Comparison of ENCODE assay signal across 1 cellular context in the genomic region with DNA sequence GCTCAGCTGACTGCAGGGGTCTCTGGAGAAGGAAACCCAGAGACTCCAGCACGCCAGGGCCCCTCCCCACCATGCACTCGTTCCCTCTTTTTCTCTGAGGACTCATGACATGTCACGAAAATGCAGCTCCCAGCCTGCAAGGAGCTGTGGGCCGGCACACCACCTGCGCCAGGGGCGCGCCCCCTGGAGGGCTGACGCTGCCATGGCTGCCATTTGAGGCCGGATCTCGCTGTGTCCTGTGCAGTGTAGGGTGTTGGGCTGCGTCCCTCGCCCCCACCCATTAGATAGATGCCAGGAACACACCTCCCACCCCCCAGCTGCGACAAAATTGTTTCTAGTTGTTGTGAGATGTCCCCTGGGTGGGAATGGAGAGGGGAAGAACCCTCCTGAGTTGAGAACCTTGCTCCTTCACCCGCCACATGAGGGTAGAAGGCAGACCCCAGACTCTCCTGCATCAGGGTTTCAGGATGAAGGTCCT.
TF ChIP-seq lines count a peak whose summit lies in the region.

No MANE protein-coding gene starts in this region.

TF ChIP-seq in HepG2, 621 proteins besides CTCF, POLR2A, EP300 and RAD21 (continued from another document and continues in another):
- TF ChIP-seq JUN (CRISPR knock-in tag; IDR thresholded peaks at IDR 0.05) (no peak), BHLHE40 (IDR thresholded peaks at IDR 0.05; ENCODE audit: low read length) (peak; percentile 49; the same call in 1 of the 2 replicates), ZFP36L1 (CRISPR knock-in tag; IDR thresholded peaks at IDR 0.05) (no peak), SRY (CRISPR knock-in tag; IDR thresholded peaks at IDR 0.05) (0 out of 2 replicates have a peak, but pooled peaks have one; percentile 28), ZBTB42 (CRISPR knock-in tag; IDR thresholded peaks at IDR 0.05) (no peak), TEAD3 (CRISPR knock-in tag; optimal IDR thresholded peaks at IDR 0.05; ENCODE audit: borderline replicate concordance) (peak; percentile 24), ZFX (CRISPR knock-in tag; IDR thresholded peaks at IDR 0.05; ENCODE audit: low read depth) (peak; percentile 32; the same call in 1 of the 2 replicates), TGIF2 (CRISPR knock-in tag; IDR thresholded peaks at IDR 0.05) (0 out of 2 replicates have a peak, but pooled peaks have one; percentile 27), TRIM24 (CRISPR knock-in tag; IDR thresholded peaks at IDR 0.05) (no peak), MAF1 (CRISPR knock-in tag; IDR thresholded peaks at IDR 0.05; ENCODE audit: borderline replicate concordance) (no peak), MEIS1 (CRISPR knock-in tag; IDR thresholded peaks at IDR 0.05; ENCODE audit: borderline replicate concordance) (0 out of 2 replicates have a peak, but pooled peaks have one; percentile 41), AGO2 (optimal IDR thresholded peaks at IDR 0.05; ENCODE audit: low read depth, low read length) (peak; percentile 88), FOXA1 (IDR thresholded peaks at IDR 0.05) (no peak), FOXA1 (CRISPR knock-in tag; IDR thresholded peaks at IDR 0.05) (peak; percentile 36; the same call in 1 of the 2 replicates), ZNF782 (CRISPR knock-in tag; IDR thresholded peaks at IDR 0.05; ENCODE audit: borderline replicate concordance) (no peak), NRL (CRISPR knock-in tag; IDR thresholded peaks at IDR 0.05; ENCODE audit: borderline replicate concordance) (no peak), ZNF589 (CRISPR knock-in tag; conservative IDR thresholded peaks at IDR 0.05) (no peak), MED13 (CRISPR knock-in tag; IDR thresholded peaks at IDR 0.05) (no peak), HOXA3 (CRISPR knock-in tag; IDR thresholded peaks at IDR 0.05) (peak; percentile 69; the same call in 1 of the 2 replicates), STAG1 (CRISPR knock-in tag; IDR thresholded peaks at IDR 0.05) (peak; percentile 71), ZNF766 (CRISPR knock-in tag; IDR thresholded peaks at IDR 0.05; ENCODE audit: borderline replicate concordance) (peak; percentile 32; the same call in 1 of the 2 replicates), NFATC3 (CRISPR knock-in tag; IDR thresholded peaks at IDR 0.05) (no peak), ZNF326 (CRISPR knock-in tag; IDR thresholded peaks at IDR 0.05; ENCODE audit: borderline replicate concordance) (no peak), SSRP1 (CRISPR knock-in tag; IDR thresholded peaks at IDR 0.05) (0 out of 2 replicates have a peak, but pooled peaks have one; percentile 34), ZNF331 (CRISPR knock-in tag; IDR thresholded peaks at IDR 0.05) (peak; percentile 31; the same call in 1 of the 2 replicates)
- TF ChIP-seq, protein P1, sequence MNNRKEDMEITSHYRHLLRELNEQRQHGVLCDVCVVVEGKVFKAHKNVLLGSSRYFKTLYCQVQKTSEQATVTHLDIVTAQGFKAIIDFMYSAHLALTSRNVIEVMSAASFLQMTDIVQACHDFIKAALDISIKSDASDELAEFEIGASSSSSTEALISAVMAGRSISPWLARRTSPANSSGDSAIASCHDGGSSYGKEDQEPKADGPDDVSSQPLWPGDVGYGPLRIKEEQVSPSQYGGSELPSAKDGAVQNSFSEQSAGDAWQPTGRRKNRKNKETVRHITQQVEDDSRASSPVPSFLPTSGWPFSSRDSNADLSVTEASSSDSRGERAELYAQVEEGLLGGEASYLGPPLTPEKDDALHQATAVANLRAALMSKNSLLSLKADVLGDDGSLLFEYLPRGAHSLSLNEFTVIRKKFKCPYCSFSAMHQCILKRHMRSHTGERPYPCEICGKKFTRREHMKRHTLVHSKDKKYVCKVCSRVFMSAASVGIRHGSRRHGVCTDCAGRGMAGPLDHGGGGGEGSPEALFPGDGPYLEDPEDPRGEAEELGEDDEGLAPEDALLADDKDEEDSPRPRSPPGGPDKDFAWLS (CRISPR knock-in tag; IDR thresholded peaks at IDR 0.05; ENCODE audit: borderline replicate concordance), result peak; percentile 50; the same call in 1 of the 2 replicates
- TF ChIP-seq, protein P2, sequence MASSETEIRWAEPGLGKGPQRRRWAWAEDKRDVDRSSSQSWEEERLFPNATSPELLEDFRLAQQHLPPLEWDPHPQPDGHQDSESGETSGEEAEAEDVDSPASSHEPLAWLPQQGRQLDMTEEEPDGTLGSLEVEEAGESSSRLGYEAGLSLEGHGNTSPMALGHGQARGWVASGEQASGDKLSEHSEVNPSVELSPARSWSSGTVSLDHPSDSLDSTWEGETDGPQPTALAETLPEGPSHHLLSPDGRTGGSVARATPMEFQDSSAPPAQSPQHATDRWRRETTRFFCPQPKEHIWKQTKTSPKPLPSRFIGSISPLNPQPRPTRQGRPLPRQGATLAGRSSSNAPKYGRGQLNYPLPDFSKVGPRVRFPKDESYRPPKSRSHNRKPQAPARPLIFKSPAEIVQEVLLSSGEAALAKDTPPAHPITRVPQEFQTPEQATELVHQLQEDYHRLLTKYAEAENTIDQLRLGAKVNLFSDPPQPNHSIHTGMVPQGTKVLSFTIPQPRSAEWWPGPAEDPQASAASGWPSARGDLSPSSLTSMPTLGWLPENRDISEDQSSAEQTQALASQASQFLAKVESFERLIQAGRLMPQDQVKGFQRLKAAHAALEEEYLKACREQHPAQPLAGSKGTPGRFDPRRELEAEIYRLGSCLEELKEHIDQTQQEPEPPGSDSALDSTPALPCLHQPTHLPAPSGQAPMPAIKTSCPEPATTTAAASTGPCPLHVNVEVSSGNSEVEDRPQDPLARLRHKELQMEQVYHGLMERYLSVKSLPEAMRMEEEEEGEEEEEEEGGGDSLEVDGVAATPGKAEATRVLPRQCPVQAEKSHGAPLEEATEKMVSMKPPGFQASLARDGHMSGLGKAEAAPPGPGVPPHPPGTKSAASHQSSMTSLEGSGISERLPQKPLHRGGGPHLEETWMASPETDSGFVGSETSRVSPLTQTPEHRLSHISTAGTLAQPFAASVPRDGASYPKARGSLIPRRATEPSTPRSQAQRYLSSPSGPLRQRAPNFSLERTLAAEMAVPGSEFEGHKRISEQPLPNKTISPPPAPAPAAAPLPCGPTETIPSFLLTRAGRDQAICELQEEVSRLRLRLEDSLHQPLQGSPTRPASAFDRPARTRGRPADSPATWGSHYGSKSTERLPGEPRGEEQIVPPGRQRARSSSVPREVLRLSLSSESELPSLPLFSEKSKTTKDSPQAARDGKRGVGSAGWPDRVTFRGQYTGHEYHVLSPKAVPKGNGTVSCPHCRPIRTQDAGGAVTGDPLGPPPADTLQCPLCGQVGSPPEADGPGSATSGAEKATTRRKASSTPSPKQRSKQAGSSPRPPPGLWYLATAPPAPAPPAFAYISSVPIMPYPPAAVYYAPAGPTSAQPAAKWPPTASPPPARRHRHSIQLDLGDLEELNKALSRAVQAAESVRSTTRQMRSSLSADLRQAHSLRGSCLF (CRISPR knock-in tag; IDR thresholded peaks at IDR 0.05; ENCODE audit: borderline replicate concordance), result no peak
- TF ChIP-seq, protein P3, sequence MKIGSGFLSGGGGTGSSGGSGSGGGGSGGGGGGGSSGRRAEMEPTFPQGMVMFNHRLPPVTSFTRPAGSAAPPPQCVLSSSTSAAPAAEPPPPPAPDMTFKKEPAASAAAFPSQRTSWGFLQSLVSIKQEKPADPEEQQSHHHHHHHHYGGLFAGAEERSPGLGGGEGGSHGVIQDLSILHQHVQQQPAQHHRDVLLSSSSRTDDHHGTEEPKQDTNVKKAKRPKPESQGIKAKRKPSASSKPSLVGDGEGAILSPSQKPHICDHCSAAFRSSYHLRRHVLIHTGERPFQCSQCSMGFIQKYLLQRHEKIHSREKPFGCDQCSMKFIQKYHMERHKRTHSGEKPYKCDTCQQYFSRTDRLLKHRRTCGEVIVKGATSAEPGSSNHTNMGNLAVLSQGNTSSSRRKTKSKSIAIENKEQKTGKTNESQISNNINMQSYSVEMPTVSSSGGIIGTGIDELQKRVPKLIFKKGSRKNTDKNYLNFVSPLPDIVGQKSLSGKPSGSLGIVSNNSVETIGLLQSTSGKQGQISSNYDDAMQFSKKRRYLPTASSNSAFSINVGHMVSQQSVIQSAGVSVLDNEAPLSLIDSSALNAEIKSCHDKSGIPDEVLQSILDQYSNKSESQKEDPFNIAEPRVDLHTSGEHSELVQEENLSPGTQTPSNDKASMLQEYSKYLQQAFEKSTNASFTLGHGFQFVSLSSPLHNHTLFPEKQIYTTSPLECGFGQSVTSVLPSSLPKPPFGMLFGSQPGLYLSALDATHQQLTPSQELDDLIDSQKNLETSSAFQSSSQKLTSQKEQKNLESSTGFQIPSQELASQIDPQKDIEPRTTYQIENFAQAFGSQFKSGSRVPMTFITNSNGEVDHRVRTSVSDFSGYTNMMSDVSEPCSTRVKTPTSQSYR (CRISPR knock-in tag; IDR thresholded peaks at IDR 0.05; ENCODE audit: borderline replicate concordance), result peak; percentile 16; the same call in 1 of the 2 replicates
- TF ChIP-seq, protein P4, sequence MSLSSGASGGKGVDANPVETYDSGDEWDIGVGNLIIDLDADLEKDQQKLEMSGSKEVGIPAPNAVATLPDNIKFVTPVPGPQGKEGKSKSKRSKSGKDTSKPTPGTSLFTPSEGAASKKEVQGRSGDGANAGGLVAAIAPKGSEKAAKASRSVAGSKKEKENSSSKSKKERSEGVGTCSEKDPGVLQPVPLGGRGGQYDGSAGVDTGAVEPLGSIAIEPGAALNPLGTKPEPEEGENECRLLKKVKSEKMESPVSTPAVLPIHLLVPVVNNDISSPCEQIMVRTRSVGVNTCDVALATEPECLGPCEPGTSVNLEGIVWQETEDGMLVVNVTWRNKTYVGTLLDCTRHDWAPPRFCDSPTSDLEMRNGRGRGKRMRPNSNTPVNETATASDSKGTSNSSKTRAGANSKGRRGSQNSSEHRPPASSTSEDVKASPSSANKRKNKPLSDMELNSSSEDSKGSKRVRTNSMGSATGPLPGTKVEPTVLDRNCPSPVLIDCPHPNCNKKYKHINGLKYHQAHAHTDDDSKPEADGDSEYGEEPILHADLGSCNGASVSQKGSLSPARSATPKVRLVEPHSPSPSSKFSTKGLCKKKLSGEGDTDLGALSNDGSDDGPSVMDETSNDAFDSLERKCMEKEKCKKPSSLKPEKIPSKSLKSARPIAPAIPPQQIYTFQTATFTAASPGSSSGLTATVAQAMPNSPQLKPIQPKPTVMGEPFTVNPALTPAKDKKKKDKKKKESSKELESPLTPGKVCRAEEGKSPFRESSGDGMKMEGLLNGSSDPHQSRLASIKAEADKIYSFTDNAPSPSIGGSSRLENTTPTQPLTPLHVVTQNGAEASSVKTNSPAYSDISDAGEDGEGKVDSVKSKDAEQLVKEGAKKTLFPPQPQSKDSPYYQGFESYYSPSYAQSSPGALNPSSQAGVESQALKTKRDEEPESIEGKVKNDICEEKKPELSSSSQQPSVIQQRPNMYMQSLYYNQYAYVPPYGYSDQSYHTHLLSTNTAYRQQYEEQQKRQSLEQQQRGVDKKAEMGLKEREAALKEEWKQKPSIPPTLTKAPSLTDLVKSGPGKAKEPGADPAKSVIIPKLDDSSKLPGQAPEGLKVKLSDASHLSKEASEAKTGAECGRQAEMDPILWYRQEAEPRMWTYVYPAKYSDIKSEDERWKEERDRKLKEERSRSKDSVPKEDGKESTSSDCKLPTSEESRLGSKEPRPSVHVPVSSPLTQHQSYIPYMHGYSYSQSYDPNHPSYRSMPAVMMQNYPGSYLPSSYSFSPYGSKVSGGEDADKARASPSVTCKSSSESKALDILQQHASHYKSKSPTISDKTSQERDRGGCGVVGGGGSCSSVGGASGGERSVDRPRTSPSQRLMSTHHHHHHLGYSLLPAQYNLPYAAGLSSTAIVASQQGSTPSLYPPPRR (CRISPR knock-in tag; IDR thresholded peaks at IDR 0.05; ENCODE audit: borderline replicate concordance), result no peak
- TF ChIP-seq, protein P5, sequence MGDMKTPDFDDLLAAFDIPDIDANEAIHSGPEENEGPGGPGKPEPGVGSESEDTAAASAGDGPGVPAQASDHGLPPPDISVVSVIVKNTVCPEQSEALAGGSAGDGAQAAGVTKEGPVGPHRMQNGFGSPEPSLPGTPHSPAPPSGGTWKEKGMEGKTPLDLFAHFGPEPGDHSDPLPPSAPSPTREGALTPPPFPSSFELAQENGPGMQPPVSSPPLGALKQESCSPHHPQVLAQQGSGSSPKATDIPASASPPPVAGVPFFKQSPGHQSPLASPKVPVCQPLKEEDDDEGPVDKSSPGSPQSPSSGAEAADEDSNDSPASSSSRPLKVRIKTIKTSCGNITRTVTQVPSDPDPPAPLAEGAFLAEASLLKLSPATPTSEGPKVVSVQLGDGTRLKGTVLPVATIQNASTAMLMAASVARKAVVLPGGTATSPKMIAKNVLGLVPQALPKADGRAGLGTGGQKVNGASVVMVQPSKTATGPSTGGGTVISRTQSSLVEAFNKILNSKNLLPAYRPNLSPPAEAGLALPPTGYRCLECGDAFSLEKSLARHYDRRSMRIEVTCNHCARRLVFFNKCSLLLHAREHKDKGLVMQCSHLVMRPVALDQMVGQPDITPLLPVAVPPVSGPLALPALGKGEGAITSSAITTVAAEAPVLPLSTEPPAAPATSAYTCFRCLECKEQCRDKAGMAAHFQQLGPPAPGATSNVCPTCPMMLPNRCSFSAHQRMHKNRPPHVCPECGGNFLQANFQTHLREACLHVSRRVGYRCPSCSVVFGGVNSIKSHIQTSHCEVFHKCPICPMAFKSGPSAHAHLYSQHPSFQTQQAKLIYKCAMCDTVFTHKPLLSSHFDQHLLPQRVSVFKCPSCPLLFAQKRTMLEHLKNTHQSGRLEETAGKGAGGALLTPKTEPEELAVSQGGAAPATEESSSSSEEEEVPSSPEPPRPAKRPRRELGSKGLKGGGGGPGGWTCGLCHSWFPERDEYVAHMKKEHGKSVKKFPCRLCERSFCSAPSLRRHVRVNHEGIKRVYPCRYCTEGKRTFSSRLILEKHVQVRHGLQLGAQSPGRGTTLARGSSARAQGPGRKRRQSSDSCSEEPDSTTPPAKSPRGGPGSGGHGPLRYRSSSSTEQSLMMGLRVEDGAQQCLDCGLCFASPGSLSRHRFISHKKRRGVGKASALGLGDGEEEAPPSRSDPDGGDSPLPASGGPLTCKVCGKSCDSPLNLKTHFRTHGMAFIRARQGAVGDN (CRISPR knock-in tag; IDR thresholded peaks at IDR 0.05), result peak; percentile 60
- TF ChIP-seq, protein P6, sequence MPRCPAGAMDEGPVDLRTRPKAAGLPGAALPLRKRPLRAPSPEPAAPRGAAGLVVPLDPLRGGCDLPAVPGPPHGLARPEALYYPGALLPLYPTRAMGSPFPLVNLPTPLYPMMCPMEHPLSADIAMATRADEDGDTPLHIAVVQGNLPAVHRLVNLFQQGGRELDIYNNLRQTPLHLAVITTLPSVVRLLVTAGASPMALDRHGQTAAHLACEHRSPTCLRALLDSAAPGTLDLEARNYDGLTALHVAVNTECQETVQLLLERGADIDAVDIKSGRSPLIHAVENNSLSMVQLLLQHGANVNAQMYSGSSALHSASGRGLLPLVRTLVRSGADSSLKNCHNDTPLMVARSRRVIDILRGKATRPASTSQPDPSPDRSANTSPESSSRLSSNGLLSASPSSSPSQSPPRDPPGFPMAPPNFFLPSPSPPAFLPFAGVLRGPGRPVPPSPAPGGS (CRISPR knock-in tag; IDR thresholded peaks at IDR 0.05), result peak; percentile 54; the same call in 1 of the 2 replicates
- TF ChIP-seq, protein P7, sequence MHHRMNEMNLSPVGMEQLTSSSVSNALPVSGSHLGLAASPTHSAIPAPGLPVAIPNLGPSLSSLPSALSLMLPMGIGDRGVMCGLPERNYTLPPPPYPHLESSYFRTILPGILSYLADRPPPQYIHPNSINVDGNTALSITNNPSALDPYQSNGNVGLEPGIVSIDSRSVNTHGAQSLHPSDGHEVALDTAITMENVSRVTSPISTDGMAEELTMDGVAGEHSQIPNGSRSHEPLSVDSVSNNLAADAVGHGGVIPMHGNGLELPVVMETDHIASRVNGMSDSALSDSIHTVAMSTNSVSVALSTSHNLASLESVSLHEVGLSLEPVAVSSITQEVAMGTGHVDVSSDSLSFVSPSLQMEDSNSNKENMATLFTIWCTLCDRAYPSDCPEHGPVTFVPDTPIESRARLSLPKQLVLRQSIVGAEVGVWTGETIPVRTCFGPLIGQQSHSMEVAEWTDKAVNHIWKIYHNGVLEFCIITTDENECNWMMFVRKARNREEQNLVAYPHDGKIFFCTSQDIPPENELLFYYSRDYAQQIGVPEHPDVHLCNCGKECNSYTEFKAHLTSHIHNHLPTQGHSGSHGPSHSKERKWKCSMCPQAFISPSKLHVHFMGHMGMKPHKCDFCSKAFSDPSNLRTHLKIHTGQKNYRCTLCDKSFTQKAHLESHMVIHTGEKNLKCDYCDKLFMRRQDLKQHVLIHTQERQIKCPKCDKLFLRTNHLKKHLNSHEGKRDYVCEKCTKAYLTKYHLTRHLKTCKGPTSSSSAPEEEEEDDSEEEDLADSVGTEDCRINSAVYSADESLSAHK (CRISPR knock-in tag; IDR thresholded peaks at IDR 0.05; ENCODE audit: borderline replicate concordance), result no peak
